ENCODE assay signal across 34 cellular contexts in genomic region chr1:221201773-221202172, GRCh38.
"Had no signal": no experiment of that assay in that cellular context is flagged by ENCODE, and none has a peak within 500 bp of the region (broad histone marks: within the 10 kb centered on the region; RNA-seq: fewer than 3 reads in every experiment).

No MANE protein-coding gene starts in this region.

- H3K4me1 ChIP-seq: adrenal gland had no signal

- H3K4me1 Mint-ChIP-seq: activated T-helper 17 cell treated with anti-CD3 and anti-CD28 coated beads, Interleukin-2, amount 50 U/mL, for 72 hours; brain; central memory CD8-positive, alpha-beta T cell; T-helper 17 cell had no signal

- DNase-seq: activated B cell treated with CpG ODN at 0.5 μM for 24 hours; activated CD4-positive, alpha-beta memory T cell treated with anti-CD3 and anti-CD28 coated beads for 36 hours; activated CD4-positive, alpha-beta T cell treated with anti-CD3 and anti-CD28 coated beads for 4 hours; activated CD4-positive, alpha-beta T cell treated with anti-CD3 and anti-CD28 coated beads, Interleukin-2, amount 10 ng/mL, durations not matched to agents 24 days and 14 days; activated CD4-positive, alpha-beta T cell treated with anti-CD3 and anti-CD28 coated beads, Interleukin-2, amount 50 U/mL, for 1 hour; activated CD4-positive, alpha-beta T cell treated with anti-CD3 and anti-CD28 coated beads, Interleukin-2, amount 50 U/mL, for 4 hours; activated CD4-positive, CD25-positive, alpha-beta regulatory T cell treated with anti-CD3 and anti-CD28 coated beads, Interleukin-2, amount 50 U/mL, for 72 hours; activated CD8-positive, alpha-beta memory T cell treated with anti-CD3 and anti-CD28 coated beads, Interleukin-2, amount 50 U/mL, for 4 hours; activated CD8-positive, alpha-beta T cell treated with anti-CD3 and anti-CD28 coated beads for 36 hours; activated effector memory CD4-positive, alpha-beta T cell treated with anti-CD3 and anti-CD28 coated beads, Interleukin-2, amount 50 U/mL, for 16 hours; activated gamma-delta T cell treated with Interleukin-2 at 50 U/mL for 16 hours; activated naive CD4-positive, alpha-beta T cell; activated naive CD4-positive, alpha-beta T cell treated with anti-CD3 and anti-CD28 coated beads for 36 hours; activated naive CD4-positive, alpha-beta T cell treated with anti-CD3 and anti-CD28 coated beads, Interleukin-2, amount 50 U/mL, for 16 hours; activated naive CD8-positive, alpha-beta T cell treated with anti-CD3 and anti-CD28 coated beads for 36 hours; activated T-cell treated with anti-CD3 and anti-CD28 coated beads for 4 hours; activated T-cell treated with anti-CD3 and anti-CD28 coated beads, Interleukin-2, amount 50 U/mL, for 1 hour; activated T-cell treated with anti-CD3 and anti-CD28 coated beads, Interleukin-2, amount 50 U/mL, for 48 hours; adrenal gland; amygdala; anterior cingulate cortex; caudate nucleus; cerebellar nuclear complex; T-cell; T-helper 17 cell; T1000 had no signal

- H3K36me3 Mint-ChIP-seq: activated CD4-positive, alpha-beta memory T cell treated with anti-CD3 and anti-CD28 coated beads for 36 hours; activated naive CD4-positive, alpha-beta T cell treated with anti-CD3 and anti-CD28 coated beads, Interleukin-2, amount 50 U/mL, for 72 hours; activated naive CD8-positive, alpha-beta T cell treated with anti-CD3 and anti-CD28 coated beads for 36 hours; brain; T-cell had no signal

- H3K9me3 ChIP-seq: adrenal gland, ascending aorta had no signal

- H3K27ac Mint-ChIP-seq: activated B cell treated with CpG ODN at 0.5 μM for 24 hours; activated CD4-positive, alpha-beta memory T cell treated with anti-CD3 and anti-CD28 coated beads for 36 hours; activated CD4-positive, alpha-beta T cell treated with anti-CD3 and anti-CD28 coated beads, Interleukin-2, amount 10 ng/mL, durations not matched to agents 24 days and 14 days; activated CD8-positive, alpha-beta T cell treated with anti-CD3 and anti-CD28 coated beads for 36 hours; activated naive CD4-positive, alpha-beta T cell treated with anti-CD3 and anti-CD28 coated beads for 36 hours; activated naive CD4-positive, alpha-beta T cell treated with anti-CD3 and anti-CD28 coated beads, Interleukin-2, amount 50 U/mL, for 72 hours; activated naive CD8-positive, alpha-beta T cell treated with anti-CD3 and anti-CD28 coated beads for 36 hours; activated T-helper 1 cell treated with anti-CD3 and anti-CD28 coated beads, Interleukin-12 subunit alpha, Interleukin-12 subunit beta, Interleukin-2, Interleukin-4 antibody, amounts not matched to agents 30 ng/mL and 10 ng/mL and 1 ng/mL, durations not matched to agents 14 hours and 24 hours and 36 hours; activated T-helper 17 cell treated with anti-CD3 and anti-CD28 coated beads, Interleukin-2, amount 50 U/mL, for 72 hours; brain; T-cell; T-helper 17 cell had no signal

- ATAC-seq: activated CD8-positive, alpha-beta T cell treated with anti-CD3 and anti-CD28 coated beads for 36 hours; activated T-helper 17 cell treated with anti-CD3 and anti-CD28 coated beads, Interleukin-2, amount 50 U/mL, for 72 hours; T-cell; T-helper 17 cell had no signal

- H3K27me3 Mint-ChIP-seq: activated CD4-positive, alpha-beta T cell treated with anti-CD3 and anti-CD28 coated beads, Interleukin-2, amount 10 ng/mL, durations not matched to agents 24 days and 14 days; activated CD8-positive, alpha-beta T cell treated with anti-CD3 and anti-CD28 coated beads for 36 hours; activated naive CD8-positive, alpha-beta T cell treated with anti-CD3 and anti-CD28 coated beads for 36 hours had no signal

- H3K9me3 Mint-ChIP-seq: activated CD4-positive, alpha-beta T cell treated with anti-CD3 and anti-CD28 coated beads, Interleukin-2, amount 10 ng/mL, durations not matched to agents 24 days and 14 days; activated naive CD4-positive, alpha-beta T cell treated with anti-CD3 and anti-CD28 coated beads for 36 hours; activated naive CD4-positive, alpha-beta T cell treated with anti-CD3 and anti-CD28 coated beads, Interleukin-2, amount 50 U/mL, for 72 hours; activated T-helper 1 cell treated with anti-CD3 and anti-CD28 coated beads, Interleukin-12 subunit alpha, Interleukin-12 subunit beta, Interleukin-2, Interleukin-4 antibody, amounts not matched to agents 30 ng/mL and 10 ng/mL and 1 ng/mL, durations not matched to agents 14 hours and 24 hours and 36 hours; activated T-helper 17 cell treated with anti-CD3 and anti-CD28 coated beads, Interleukin-2, amount 50 U/mL, for 72 hours had no signal

- H3K4me3 ChIP-seq: adrenal gland, ascending aorta, cardiac muscle cell had no signal

- H3K36me3 ChIP-seq: adrenal gland, ascending aorta, cardiac muscle cell had no signal

- H3K27ac ChIP-seq: adrenal gland, ascending aorta, cardiac muscle cell, VCaP had no signal

- H3K27me3 ChIP-seq: adrenal gland, ascending aorta, cardiac muscle cell had no signal

- H3K4me3 Mint-ChIP-seq: activated B cell treated with CpG ODN at 0.5 μM for 24 hours; activated CD4-positive, alpha-beta memory T cell treated with anti-CD3 and anti-CD28 coated beads for 36 hours; activated CD4-positive, alpha-beta T cell treated with anti-CD3 and anti-CD28 coated beads, Interleukin-2, amount 10 ng/mL, durations not matched to agents 24 days and 14 days; activated CD8-positive, alpha-beta T cell treated with anti-CD3 and anti-CD28 coated beads for 36 hours; activated naive CD4-positive, alpha-beta T cell treated with anti-CD3 and anti-CD28 coated beads for 36 hours; activated naive CD8-positive, alpha-beta T cell treated with anti-CD3 and anti-CD28 coated beads for 36 hours; activated T-helper 1 cell treated with anti-CD3 and anti-CD28 coated beads, Interleukin-12 subunit alpha, Interleukin-12 subunit beta, Interleukin-2, Interleukin-4 antibody, amounts not matched to agents 30 ng/mL and 10 ng/mL and 1 ng/mL, durations not matched to agents 14 hours and 24 hours and 36 hours; activated T-helper 17 cell treated with anti-CD3 and anti-CD28 coated beads, Interleukin-2, amount 50 U/mL, for 72 hours; brain; central memory CD8-positive, alpha-beta T cell; T-cell; T-helper 17 cell had no signal
